Comparison of ENCODE assay signal across 11 cellular contexts in genomic region chr14:98227000-98227726, GRCh38.
DNase-seq lines count a peak whose midpoint lies in the region; ATAC-seq and TF ChIP-seq lines count a peak whose summit lies in the region.
"Had no signal": no experiment of that assay in that cellular context is flagged by ENCODE, and none has a peak within 500 bp of the region (broad histone marks: within the 10 kb centered on the region; RNA-seq: fewer than 3 reads in every experiment).

No MANE protein-coding gene starts in this region.

- peaks cover 72% of the 10 kb centered on the region for H3K4me1 ChIP-seq in CD4-positive, CD25-positive, alpha-beta regulatory T cell (ENCODE audit: control insufficient read depth, insufficient read depth, low read length, poor library complexity, severe bottlenecking)
- no peaks in the 10 kb centered on the region for H3K4me1 ChIP-seq in prostate gland (replicated peaks)
- H3K4me1 ChIP-seq: uterus had no signal

- no peak for TF ChIP-seq POLR2A in prostate gland (IDR thresholded peaks at IDR 0.05)

- no peaks in the 10 kb centered on the region for H3K27me3 ChIP-seq in CD4-positive, CD25-positive, alpha-beta regulatory T cell (ENCODE audit: control insufficient read depth, insufficient read depth, low read length)
- H3K27me3 ChIP-seq in prostate gland (replicated peaks; ENCODE audit: insufficient read depth): no peaks in the 10 kb centered on the region
- H3K27me3 ChIP-seq: ovary, uterus had no signal

- POLR2A ChIA-PET in MCF 10A (lab: Yijun Ruan, JAX): no interaction called here

- no peaks in the 10 kb centered on the region for H3K36me3 ChIP-seq in CD4-positive, CD25-positive, alpha-beta regulatory T cell (ENCODE audit: control insufficient read depth, insufficient read depth, low read length)
- no peaks in the 10 kb centered on the region for H3K36me3 ChIP-seq in prostate gland
- H3K36me3 ChIP-seq: ovary, uterus had no signal

- H3K27ac ChIP-seq in CD4-positive, CD25-positive, alpha-beta regulatory T cell (ENCODE audit: insufficient read depth, low read length, poor library complexity, severe bottlenecking): peak overlapping the region; percentile 53
- no peak overlapping the region for H3K27ac ChIP-seq in prostate gland
- H3K27ac ChIP-seq: ovary, uterus had no signal

- CTCF ChIA-PET in MCF 10A (lab: Yijun Ruan, JAX): interaction anchor here (0.6 to 0.8 kb wide), 3 partner anchors 31 to 1046 kb away, joined by 3 read pairs; no protein-coding TSS in a partner anchor

- peaks cover 24 to 90% (median 67%) of the 10 kb centered on the region in 4 donors for H3K4me1 Mint-ChIP-seq in CD4-positive, CD25-positive, alpha-beta regulatory T cell
- H3K4me1 Mint-ChIP-seq in natural killer cell treated with Interleukin-12 subunit alpha and Interleukin-12 subunit beta and Interleukin-15 and Interleukin-18, amount 100 ng/mL, for 72 hours (ENCODE audit: low read depth in 2 of 2): peaks cover 22 to 33% of the 10 kb centered on the region in 2 donors
- no peaks in the 10 kb centered on the region for H3K4me1 Mint-ChIP-seq in MCF 10A (ENCODE audit: insufficient read depth, unreplicated experiment)

- 73% methylated on average over 12 of the region's 12 CpGs for WGBS in prostate gland

- peak overlapping the region; percentile 86 to 98 (median 92) for H3K27ac Mint-ChIP-seq in CD4-positive, CD25-positive, alpha-beta regulatory T cell
- peak overlapping the region; percentile 79 to 84 for H3K27ac Mint-ChIP-seq in natural killer cell treated with Interleukin-12 subunit alpha and Interleukin-12 subunit beta and Interleukin-15 and Interleukin-18, amount 100 ng/mL, for 72 hours
- no peak overlapping the region for H3K27ac Mint-ChIP-seq in MCF 10A (ENCODE audit: low read depth, unreplicated experiment)

- peaks cover 0 to 2% (median 0%) of the 10 kb centered on the region in 7 donors for H3K9me3 Mint-ChIP-seq in CD4-positive, CD25-positive, alpha-beta regulatory T cell
- peaks cover 3% of the 10 kb centered on the region for H3K9me3 Mint-ChIP-seq in natural killer cell treated with Interleukin-12 subunit alpha and Interleukin-12 subunit beta and Interleukin-15 and Interleukin-18, amount 100 ng/mL, for 72 hours
- H3K9me3 Mint-ChIP-seq in MCF 10A (ENCODE audit: unreplicated experiment): no peaks in the 10 kb centered on the region

- H3K4me3 Mint-ChIP-seq in CD4-positive, CD25-positive, alpha-beta regulatory T cell: peak overlapping the region in 2 of 4 donors; percentile 63 to 72
- peak overlapping the region; percentile 72 for H3K4me3 Mint-ChIP-seq in natural killer cell treated with Interleukin-12 subunit alpha and Interleukin-12 subunit beta and Interleukin-15 and Interleukin-18, amount 100 ng/mL, for 72 hours
- no peak overlapping the region for H3K4me3 Mint-ChIP-seq in MCF 10A (ENCODE audit: unreplicated experiment)

- H3K4me3 ChIP-seq in CD4-positive, CD25-positive, alpha-beta regulatory T cell (ENCODE audit: low read depth, low read length): peak overlapping the region; percentile 38
- H3K4me3 ChIP-seq in prostate gland: no peak overlapping the region
- H3K4me3 ChIP-seq: lung, ovary, uterus had no signal

- peak; percentile 16 to 21 for ATAC-seq in CD4-positive, CD25-positive, alpha-beta regulatory T cell (ENCODE audit: low read depth in 2 of 2)
- ATAC-seq in HG03066 (IDR thresholded peaks at IDR 0.05; ENCODE audit: low read depth, unreplicated experiment): peak; percentile 85
- ATAC-seq in natural killer cell treated with Interleukin-12 subunit alpha and Interleukin-12 subunit beta and Interleukin-15 and Interleukin-18, amount 100 ng/mL, for 72 hours: peak; percentile 71 to 95
- ATAC-seq in HG02884 (IDR thresholded peaks at IDR 0.05; ENCODE audit: unreplicated experiment): no peak

- DNase-seq in CD4-positive, CD25-positive, alpha-beta regulatory T cell: peak in 1 of 3 donors; percentile 76
- DNase-seq in activated T-cell treated with anti-CD3 and anti-CD28 coated beads for 48 hours (ENCODE audit: low read depth) (peak; percentile 66), MCF 10A (ENCODE audit: unreplicated experiment) (no peak), GM19238 (ENCODE audit: insufficient read length, low spot score) (no peak), prostate gland (ENCODE audit: low spot score) (no peak)
- DNase-seq in natural killer cell treated with Interleukin-12 subunit alpha and Interleukin-12 subunit beta and Interleukin-15 and Interleukin-18, amount 100 ng/mL, for 72 hours (ENCODE audit: low spot score): no peak
- DNase-seq: ovary, uterus had no signal

- no peak for TF ChIP-seq CTCF in MCF 10A (IDR thresholded peaks at IDR 0.05; ENCODE audit: unreplicated experiment)
- TF ChIP-seq CTCF in prostate gland (IDR thresholded peaks at IDR 0.05): no peak

- H3K36me3 Mint-ChIP-seq in CD4-positive, CD25-positive, alpha-beta regulatory T cell: no peaks in the 10 kb centered on the region
- no peaks in the 10 kb centered on the region for H3K36me3 Mint-ChIP-seq in natural killer cell treated with Interleukin-12 subunit alpha and Interleukin-12 subunit beta and Interleukin-15 and Interleukin-18, amount 100 ng/mL, for 72 hours
- H3K36me3 Mint-ChIP-seq in MCF 10A (ENCODE audit: insufficient read depth, unreplicated experiment): no peaks in the 10 kb centered on the region

- H3K27me3 Mint-ChIP-seq in CD4-positive, CD25-positive, alpha-beta regulatory T cell: no peaks in the 10 kb centered on the region
- peaks cover 0 to 2% of the 10 kb centered on the region in 2 donors for H3K27me3 Mint-ChIP-seq in natural killer cell treated with Interleukin-12 subunit alpha and Interleukin-12 subunit beta and Interleukin-15 and Interleukin-18, amount 100 ng/mL, for 72 hours
- H3K27me3 Mint-ChIP-seq in MCF 10A (ENCODE audit: insufficient read depth, unreplicated experiment): no peaks in the 10 kb centered on the region

- intact Hi-C loops in MCF 10A (cut with micrococcal nuclease): no loop called here
- intact Hi-C loops in prostate gland (cut with DNase I): no loop called here

- BruUV-seq in MCF 10A (replicated peaks; lab: Mats Ljungman, UMichigan): no TSS peak

- H3K9me3 ChIP-seq in CD4-positive, CD25-positive, alpha-beta regulatory T cell (ENCODE audit: control insufficient read depth in 2 of 2, low read length in 2 of 2): no peaks in the 10 kb centered on the region
- no peaks in the 10 kb centered on the region for H3K9me3 ChIP-seq in prostate gland
- H3K9me3 ChIP-seq: ovary, uterus had no signal
